Comparison of ENCODE assay signal across 8 cellular contexts in genomic region chr16:8931864-8932263, GRCh38. TPM values are rescaled to one million over a fixed set of nuclear protein-coding genes. Genes with fewer than 3 reads are reported as not detected.
DNase-seq lines count a peak whose midpoint lies in the region; ATAC-seq and TF ChIP-seq lines count a peak whose summit lies in the region.

No MANE protein-coding gene starts in this region.

- H3K4me2 ChIP-seq in DND-41 (ENCODE audit: insufficient read depth, low read length): no peak overlapping the region

- H4K20me1 ChIP-seq in DND-41 (ENCODE audit: insufficient read depth, low read length): peaks cover 99% of the 10 kb centered on the region

- H3K27ac ChIP-seq in DND-41 (ENCODE audit: low read length) (no peak overlapping the region), right lobe of liver (no peak overlapping the region), upper lobe of right lung (no peak overlapping the region)

- peaks cover 100% of the 10 kb centered on the region for H3K79me2 ChIP-seq in DND-41 (ENCODE audit: insufficient read depth, low read length)

- H3K4me1 ChIP-seq in DND-41 (ENCODE audit: insufficient read depth, low read length): no peaks in the 10 kb centered on the region
- H3K4me1 ChIP-seq in right lobe of liver: peaks cover 0 to 11% (median 0%) of the 10 kb centered on the region in 4 donors
- H3K4me1 ChIP-seq in upper lobe of right lung: peaks cover 24% of the 10 kb centered on the region

- H3K27me3 ChIP-seq in DND-41 (ENCODE audit: insufficient read depth, low read length, poor library complexity): no peaks in the 10 kb centered on the region
- H3K27me3 ChIP-seq in right lobe of liver: no peaks in the 10 kb centered on the region
- H3K27me3 ChIP-seq in upper lobe of right lung: no peaks in the 10 kb centered on the region

- ATAC-seq in DND-41 (ENCODE audit: insufficient read depth, low read depth): peak; percentile 57; the same call in 2 of the 3 replicates
- ATAC-seq in right lobe of liver: peak; percentile 36 to 66 (median 53)
- ATAC-seq in upper lobe of right lung: peak; percentile 66
- ATAC-seq in HG03196 (IDR thresholded peaks at IDR 0.05; ENCODE audit: unreplicated experiment): no peak
- no peak for ATAC-seq in HG03442 (IDR thresholded peaks at IDR 0.05; ENCODE audit: unreplicated experiment)

- H3K4me3 ChIP-seq in DND-41 (ENCODE audit: low read depth in 1 of 2, low read length in 2 of 2): no peak overlapping the region
- no peak overlapping the region for H3K4me3 ChIP-seq in astrocyte of the cerebellum (ENCODE audit: low read depth, low read length)
- no peak overlapping the region for H3K4me3 ChIP-seq in right lobe of liver
- H3K4me3 ChIP-seq in upper lobe of right lung: no peak overlapping the region

- no peak overlapping the region for H3K9ac ChIP-seq in DND-41 (ENCODE audit: low read depth, low read length)

- TF ChIP-seq CTCF in DND-41 (IDR thresholded peaks at IDR 0.05; ENCODE audit: borderline replicate concordance, extremely low read depth, low read length, poor library complexity, severe bottlenecking) (no peak), astrocyte of the cerebellum (IDR thresholded peaks at IDR 0.05; ENCODE audit: low read depth, low read length, missing control alignments) (no peak), right lobe of liver (IDR thresholded peaks at IDR 0.05) (no peak), upper lobe of right lung (IDR thresholded peaks at IDR 0.05) (no peak)

- H3K36me3 ChIP-seq in DND-41 (ENCODE audit: insufficient read depth, low read length) (peaks cover 41% of the 10 kb centered on the region), right lobe of liver (peaks cover 0 to 11% (median 6%) of the 10 kb centered on the region in 4 donors), upper lobe of right lung (peaks cover 20% of the 10 kb centered on the region)

- TF ChIP-seq POLR2A in right lobe of liver (IDR thresholded peaks at IDR 0.05): no peak

- intact Hi-C loops in right lobe of liver (cut with DNase I): no loop called here
- intact Hi-C loops in upper lobe of right lung (cut with DNase I): no loop called here

- 36% methylated on average over 6 of the region's 6 CpGs for WGBS in right lobe of liver (ENCODE audit: insufficient coverage, low coverage, low lambda C conversion rate, missing lambda C conversion rate)

- no peak overlapping the region for H2AFZ ChIP-seq in DND-41 (ENCODE audit: low read depth, low read length)

- in situ Hi-C loops in astrocyte of the cerebellum (cut with HindIII; ENCODE audit: low sequenced_read_pairs): loop anchor here (25.0 kb wide), 1 partner anchor 180 kb away; no protein-coding TSS in a partner anchor

- peak; percentile 76 for DNase-seq in DND-41
- DNase-seq in OCI-M1 (lab: John Stamatoyannopoulos, UW): peak; percentile 48
- peak; percentile 60 for DNase-seq in astrocyte of the cerebellum (ENCODE audit: low read depth)
- no peak for DNase-seq in right lobe of liver
- DNase-seq in upper lobe of right lung: no peak
- no peak for DNase-seq in NCI-H446 (lab: John Stamatoyannopoulos, UW)

- H3K9me3 ChIP-seq in DND-41 (ENCODE audit: insufficient read depth, low read length, severe bottlenecking) (no peaks in the 10 kb centered on the region), right lobe of liver (no peaks in the 10 kb centered on the region), upper lobe of right lung (no peaks in the 10 kb centered on the region)

RNA-seq across cellular contexts. Expression of gene USP7, which starts 31.8 kb away (rescaled TPM):
- 10 to 100 TPM; 46.8 to 55.8 (median 49.1) TPM for total RNA-seq in right lobe of liver
- total RNA-seq in upper lobe of right lung: 87.5 TPM

RNA-seq across cellular contexts. Expression of gene LITAFD, which starts 49.7 kb away (rescaled TPM):
- total RNA-seq in right lobe of liver (not detected), upper lobe of right lung (not detected)

Comparison
In these comparisons a context has a peak if more than half of its experiments do, and no peak if none do; other contexts are left out.
1. ATAC-seq: peak in DND-41 (single experiment), right lobe of liver (4 of 4) and upper lobe of right lung (single experiment); none in HG03196 (single experiment) and HG03442 (single experiment).
2. DNase-seq: peak in DND-41 (single experiment), OCI-M1 (single experiment) and astrocyte of the cerebellum (single experiment); none in right lobe of liver (0 of 3), upper lobe of right lung (single experiment) and NCI-H446 (0 of 2).